17 cellular contexts compared by ENCODE assay signal in the genomic region with DNA sequence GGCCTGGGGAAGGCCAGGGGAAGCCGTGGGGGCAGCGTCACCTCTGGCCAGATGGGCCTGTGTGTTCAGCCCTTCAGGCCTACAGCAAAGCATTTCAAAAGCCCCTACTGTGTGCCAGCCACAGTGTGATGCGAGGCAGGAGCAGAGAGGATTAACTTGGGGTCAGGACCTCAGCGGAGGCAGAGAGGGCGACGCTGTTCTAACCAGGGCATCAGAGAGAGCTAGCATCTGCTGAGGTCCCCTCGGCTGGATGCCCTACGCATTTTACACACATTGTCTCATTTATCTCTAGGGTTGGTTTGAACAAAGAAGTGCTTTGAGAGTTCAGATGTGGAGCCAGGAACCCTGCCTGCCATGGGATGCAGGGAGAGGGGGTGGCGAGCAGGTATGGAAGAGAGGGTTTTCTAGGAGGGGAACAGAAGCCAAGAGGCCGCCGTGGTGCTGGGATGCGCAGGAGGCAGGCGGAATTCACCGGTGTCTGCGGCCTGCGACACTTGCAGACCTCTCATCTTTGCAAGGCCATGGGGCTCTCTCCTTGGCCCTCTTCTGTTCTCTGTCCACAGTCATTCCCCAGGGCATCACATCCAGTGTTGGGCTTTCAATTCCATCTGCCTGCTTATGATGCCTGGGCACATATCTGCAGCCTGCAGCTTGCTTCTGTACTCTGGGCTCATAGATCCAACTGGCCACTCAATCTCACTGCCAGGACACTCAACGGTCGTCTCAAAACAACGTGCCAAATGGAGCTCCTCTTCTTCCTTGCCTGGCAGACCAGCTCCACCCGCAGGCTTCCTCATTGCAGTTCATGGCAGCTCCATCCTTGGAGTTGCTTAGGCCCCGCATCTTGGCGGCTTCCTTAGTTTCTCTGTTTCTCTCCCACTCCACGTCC. TPM values are rescaled to one million over a fixed set of nuclear protein-coding genes. Genes with fewer than 3 reads are reported as not detected.
DNase-seq lines count a peak whose midpoint lies in the region; FAIRE-seq lines count a peak whose summit lies in the region.
"Had no signal": no experiment of that assay in that cellular context is flagged by ENCODE, and none has a peak within 500 bp of the region (broad histone marks: within the 10 kb centered on the region; RNA-seq: fewer than 3 reads in every experiment).

No MANE protein-coding gene starts in this region.

- H3K23ac ChIP-seq in neuronal stem cell (ENCODE audit: low read depth, low read length, poor library complexity): no peak overlapping the region

- H2BK120ac ChIP-seq in neuronal stem cell (ENCODE audit: low read depth, low read length): no peak overlapping the region

- H3K4me2 ChIP-seq in neuronal stem cell (ENCODE audit: insufficient read depth, low read length, poor library complexity, severe bottlenecking): no peak overlapping the region

- H3K4me3 ChIP-seq in H7 (ENCODE audit: insufficient read depth, low read depth, low read length): no peak overlapping the region
- H3K4me3 ChIP-seq in neuronal stem cell (ENCODE audit: low read length in 2 of 2): no peak overlapping the region
- H3K4me3 ChIP-seq in MG63: no peak overlapping the region
- H3K4me3 ChIP-seq: thyroid gland had no signal

- FAIRE-seq in GM19239 (lab: Jason Lieb, UNC): no peak
- FAIRE-seq: endometrium, GM12892 had no signal

- no peak overlapping the region for H2BK12ac ChIP-seq in neuronal stem cell (ENCODE audit: low read length)

- no peak overlapping the region for H3K27ac ChIP-seq in neuronal stem cell (replicated peaks; ENCODE audit: low read length)
- H3K27ac ChIP-seq: 22Rv1, parathyroid adenoma, thyroid gland had no signal

- H3K4ac ChIP-seq in neuronal stem cell (ENCODE audit: low read length): no peak overlapping the region

- DNase-seq in DMS 273 (lab: John Stamatoyannopoulos, UW; ENCODE audit: unreplicated experiment) (peak; percentile 61), DMS 273 treated with DMSO at 0.1 percent for 48 hours (lab: John Stamatoyannopoulos, UW) (no peak), H7 (peak; percentile 64), cerebellum (ENCODE audit: low spot score) (peak; percentile 42), neuronal stem cell (ENCODE audit: low spot score) (no peak), MG63 (no peak), GM19239 (ENCODE audit: insufficient read length, low spot score) (no peak)
- no peak for DNase-seq in activated naive CD4-positive, alpha-beta T cell treated with Interleukin-2 at 50 U/mL for 16 hours
- DNase-seq: activated CD8-positive, alpha-beta memory T cell treated with anti-CD3 and anti-CD28 coated beads for 24 hours; foreskin fibroblast; immature natural killer cell; NCI-H2107; thyroid gland had no signal

- H3K36me3 ChIP-seq in H7 (replicated peaks; ENCODE audit: control insufficient read depth, insufficient read depth, low read length): no peaks in the 10 kb centered on the region
- H3K36me3 ChIP-seq in neuronal stem cell (replicated peaks in 1 of 2; ENCODE audit: control insufficient read depth in 2 of 2, insufficient read depth in 2 of 2, low read length in 2 of 2): no peaks in the 10 kb centered on the region
- H3K36me3 ChIP-seq in MG63: no peaks in the 10 kb centered on the region
- H3K36me3 ChIP-seq: thyroid gland had no signal

- WGBS in neuronal stem cell (ENCODE audit: extremely low coverage in 2 of 2, insufficient read length in 2 of 2, insufficient replicate concordance in 1 of 2), 2 donors: no CpG with 5 or more reads among the region's 23 CpGs

- no peak overlapping the region for H3K18ac ChIP-seq in neuronal stem cell (ENCODE audit: low read length)

- H4K8ac ChIP-seq in neuronal stem cell (ENCODE audit: low read depth, low read length): no peak overlapping the region

- no peak overlapping the region for H4K91ac ChIP-seq in neuronal stem cell (ENCODE audit: low read depth, low read length, poor library complexity)

- no peaks in the 10 kb centered on the region for H3K79me1 ChIP-seq in neuronal stem cell (ENCODE audit: low read depth, low read length)

- peaks cover 12 to 17% of the 10 kb centered on the region in 2 donors for H3K4me1 ChIP-seq in neuronal stem cell (ENCODE audit: control insufficient read depth in 2 of 2, insufficient read depth in 1 of 2, low read depth in 1 of 2, low read length in 2 of 2)
- H3K4me1 ChIP-seq: parathyroid adenoma, thyroid gland had no signal

- no peak overlapping the region for H2AK5ac ChIP-seq in neuronal stem cell (ENCODE audit: low read depth, low read length)

- H2AFZ ChIP-seq in neuronal stem cell (ENCODE audit: low read length): no peak overlapping the region
- H2AFZ ChIP-seq: parathyroid adenoma had no signal

- no peaks in the 10 kb centered on the region for H3K9me3 ChIP-seq in neuronal stem cell (replicated peaks in 1 of 2; ENCODE audit: control insufficient read depth in 2 of 2, insufficient read depth in 1 of 2, low read depth in 1 of 2, low read length in 2 of 2)
- no peaks in the 10 kb centered on the region for H3K9me3 ChIP-seq in MG63
- H3K9me3 ChIP-seq: thyroid gland had no signal

- no peak overlapping the region for H3K9ac ChIP-seq in neuronal stem cell (ENCODE audit: low read depth, low read length, poor library complexity)
- H3K9ac ChIP-seq: parathyroid adenoma had no signal

- H3K27me3 ChIP-seq in H7 (ENCODE audit: control insufficient read depth, insufficient read depth, low read length) (no peaks in the 10 kb centered on the region), neuronal stem cell (ENCODE audit: control insufficient read depth in 3 of 3, insufficient read depth in 3 of 3, low read depth in 1 of 3, low read length in 3 of 3) (peaks cover 0 to 25% (median 0%) of the 10 kb centered on the region in 3 experiments), MG63 (no peaks in the 10 kb centered on the region)
- H3K27me3 ChIP-seq: thyroid gland had no signal

- no peak overlapping the region for H2BK5ac ChIP-seq in neuronal stem cell (ENCODE audit: low read length)

- no peak overlapping the region for H3K14ac ChIP-seq in neuronal stem cell (ENCODE audit: low read length)

- peak overlapping the region; percentile 0 for H2BK15ac ChIP-seq in neuronal stem cell (ENCODE audit: low read length)

RNA-seq across cellular contexts. Expression of a gene that starts 8.1 kb away (rescaled TPM):
- total RNA-seq in H7 (2014; rRNA removed; shearing (Covaris generic)): 1.1 and 1.2 TPM in 2 replicates
- total RNA-seq in cerebellum: 20.2 TPM
- 1.4 TPM for polyA plus RNA-seq in neuronal stem cell (2013, experiment 1 of 2)
- 1.7 TPM for polyA plus RNA-seq in neuronal stem cell (2013, experiment 2 of 2)
- 0.07 and 0.12 TPM in 2 replicates for total RNA-seq in MG63 (2014; rRNA removed; shearing (Covaris generic); ENCODE audit: low replicate concordance)
- polyA plus RNA-seq: immature natural killer cell had no signal

Comparison
In these comparisons a context has a peak if more than half of its experiments do, and no peak if none do; other contexts are left out.
1. DNase-seq: peak in DMS 273 (single experiment), H7 (single experiment) and cerebellum (single experiment); none in DMS 273 treated with DMSO at 0.1 percent for 48 hours (single experiment), neuronal stem cell (single experiment), MG63 (single experiment), activated naive CD4-positive, alpha-beta T cell treated with Interleukin-2 at 50 U/mL for 16 hours (single experiment) and GM19239 (single experiment).